Comparison of ENCODE assay signal across 22 cellular contexts in genomic region chr1:65330822-65331221, GRCh38. TPM values are rescaled to one million over a fixed set of nuclear protein-coding genes. Genes with fewer than 3 reads are reported as not detected.
DNase-seq lines count a peak whose midpoint lies in the region; ATAC-seq and TF ChIP-seq lines count a peak whose summit lies in the region.
"Had no signal": no experiment of that assay in that cellular context is flagged by ENCODE, and none has a peak within 500 bp of the region (broad histone marks: within the 10 kb centered on the region; RNA-seq: fewer than 3 reads in every experiment).

No MANE protein-coding gene starts in this region.

- POLR2A ChIA-PET in WTC11 (lab: Charles Lee), result no interaction called here

- CTCF ChIA-PET in WTC11 (lab: Charles Lee), result interaction anchor here (0.9 to 1.1 kb wide), 2 partner anchors 10 to 89 kb away, joined by 3 read pairs; no protein-coding TSS in a partner anchor

- ATAC-seq in WTC11 (peak; percentile 98), left cardiac atrium (no peak)
- no peak for ATAC-seq in activated CD4-positive, CD25-positive, alpha-beta regulatory T cell treated with anti-CD3 and anti-CD28 coated beads, Interleukin-2, amount 50 U/mL, for 24 hours
- ATAC-seq: HCT116 had no signal

- DNase-seq in H7 (peak; percentile 14), WTC11 (ENCODE audit: low spot score) (no peak), esophagus muscularis mucosa (ENCODE audit: extremely low spot score) (peak; percentile 21), HK-2 (ENCODE audit: unreplicated experiment) (no peak), left cardiac atrium (no peak)
- no peak for DNase-seq in activated T-cell treated with anti-CD3 and anti-CD28 coated beads, Interleukin-2, amount 50 U/mL, for 48 hours
- DNase-seq: CD4-positive, CD25-positive, alpha-beta regulatory T cell; DMS53; GM23248; MM.1S; NCI-H2029 treated with DMSO at 0.1 percent for 48 hours; NCI-H446 treated with DMSO at 0.1 percent for 48 hours; NCI-H526; NCI-H82; Right ventricle myocardium superior; RPMI8226 had no signal

- H3K27me3 ChIP-seq in H7 (ENCODE audit: control insufficient read depth, insufficient read depth, low read length) (no peaks in the 10 kb centered on the region), esophagus muscularis mucosa (no peaks in the 10 kb centered on the region), layer of hippocampus (ENCODE audit: control insufficient read depth, insufficient read depth, low read length) (no peaks in the 10 kb centered on the region)
- H3K27me3 ChIP-seq: BLaER1, SJSA1 had no signal

- H3K36me3 Mint-ChIP-seq in WTC11, result no peaks in the 10 kb centered on the region
- H3K36me3 Mint-ChIP-seq: CD4-positive, CD25-positive, alpha-beta regulatory T cell had no signal

- H3K27ac ChIP-seq in esophagus muscularis mucosa (replicated peaks in 1 of 4) (no peak overlapping the region), layer of hippocampus (ENCODE audit: low read depth, low read length) (peak overlapping the region; percentile 44)
- H3K27ac ChIP-seq: BLaER1, GM23248, KMS-11, SJSA1 had no signal

- no peaks in the 10 kb centered on the region for H3K4me1 ChIP-seq in esophagus muscularis mucosa
- H3K4me1 ChIP-seq: BLaER1, SJSA1 had no signal

- H3K27me3 Mint-ChIP-seq in WTC11 (ENCODE audit: low read depth), result no peaks in the 10 kb centered on the region

- H3K36me3 ChIP-seq in H7 (replicated peaks; ENCODE audit: control insufficient read depth, insufficient read depth, low read length) (no peaks in the 10 kb centered on the region), esophagus muscularis mucosa (no peaks in the 10 kb centered on the region)
- H3K36me3 ChIP-seq: BLaER1, SJSA1 had no signal

- H3K4me3 ChIP-seq in H7 (ENCODE audit: insufficient read depth, low read depth, low read length), result no peak overlapping the region
- no peak overlapping the region for H3K4me3 ChIP-seq in esophagus muscularis mucosa
- H3K4me3 ChIP-seq: BLaER1, GM23248, SJSA1 had no signal

- no peak overlapping the region for H3K4me3 Mint-ChIP-seq in WTC11
- H3K4me3 Mint-ChIP-seq: CD4-positive, CD25-positive, alpha-beta regulatory T cell had no signal

- WGBS in esophagus muscularis mucosa, result 68% methylated on average over 6 of the region's 6 CpGs

- H3K9me3 Mint-ChIP-seq in WTC11, result peaks cover 3% of the 10 kb centered on the region; the same call in 1 of the 2 replicates

- no peak for TF ChIP-seq POLR2A in esophagus muscularis mucosa (IDR thresholded peaks at IDR 0.05; ENCODE audit: low read depth)

- intact Hi-C loops in esophagus muscularis mucosa (cut with DNase I) (no loop called here), left cardiac atrium (cut with DNase I) (no loop called here)

- no peaks in the 10 kb centered on the region for H3K9me3 ChIP-seq in esophagus muscularis mucosa
- H3K9me3 ChIP-seq: BLaER1, SJSA1 had no signal

- TF ChIP-seq CTCF in WTC11 (IDR thresholded peaks at IDR 0.05), result no peak
- TF ChIP-seq CTCF in esophagus muscularis mucosa (IDR thresholded peaks at IDR 0.05), result no peak

- no peaks in the 10 kb centered on the region for H3K4me1 Mint-ChIP-seq in WTC11
- H3K4me1 Mint-ChIP-seq: CD4-positive, CD25-positive, alpha-beta regulatory T cell had no signal

- no peak for TF ChIP-seq EP300 in esophagus muscularis mucosa (IDR thresholded peaks at IDR 0.05)

- H3K27ac Mint-ChIP-seq in WTC11, result no peak overlapping the region
- H3K27ac Mint-ChIP-seq: CD4-positive, CD25-positive, alpha-beta regulatory T cell had no signal

TF ChIP-seq in WTC11, 78 proteins besides CTCF, POLR2A, EP300 and RAD21:
- TF ChIP-seq KAT7 (CRISPR knock-in tag; IDR thresholded peaks at IDR 0.05; ENCODE audit: borderline replicate concordance) (no peak), USF1 (CRISPR knock-in tag; IDR thresholded peaks at IDR 0.05) (peak; percentile 88), USF2 (CRISPR knock-in tag; IDR thresholded peaks at IDR 0.05) (peak; percentile 91), ATF6 (CRISPR knock-in tag; IDR thresholded peaks at IDR 0.05) (no peak), ZNF416 (CRISPR knock-in tag; IDR thresholded peaks at IDR 0.05) (no peak), MXD4 (CRISPR knock-in tag; IDR thresholded peaks at IDR 0.05; ENCODE audit: borderline replicate concordance) (no peak), NFYB (CRISPR knock-in tag; conservative IDR thresholded peaks at IDR 0.05; ENCODE audit: low read depth) (peak; percentile 97)

RNA-seq across cellular contexts. Expression of gene DNAJC6, which starts 21.5 kb away (rescaled TPM):
- 7.3 and 10.9 TPM in 2 replicates for total RNA-seq in H7 (2014; rRNA removed; shearing (Covaris generic))
- total RNA-seq in WTC11 (2021) (6.0 to 9.1 TPM (median 7.6 TPM) in 3 replicates), esophagus muscularis mucosa (1 to 10 TPM; 3.7 to 8.3 (median 4.4) TPM), left cardiac atrium (10 to 100 TPM; 13.8 to 15.4 TPM)

Comparison
In these comparisons a context has a peak if more than half of its experiments do, and no peak if none do; other contexts are left out.
1. DNase-seq: peak in H7 (single experiment) and esophagus muscularis mucosa (single experiment); none in WTC11 (single experiment), activated T-cell treated with anti-CD3 and anti-CD28 coated beads, Interleukin-2, amount 50 U/mL, for 48 hours (0 of 2), HK-2 (single experiment) and left cardiac atrium (single experiment).